ENCODE assay signal across 8 cellular contexts in the genomic region with DNA sequence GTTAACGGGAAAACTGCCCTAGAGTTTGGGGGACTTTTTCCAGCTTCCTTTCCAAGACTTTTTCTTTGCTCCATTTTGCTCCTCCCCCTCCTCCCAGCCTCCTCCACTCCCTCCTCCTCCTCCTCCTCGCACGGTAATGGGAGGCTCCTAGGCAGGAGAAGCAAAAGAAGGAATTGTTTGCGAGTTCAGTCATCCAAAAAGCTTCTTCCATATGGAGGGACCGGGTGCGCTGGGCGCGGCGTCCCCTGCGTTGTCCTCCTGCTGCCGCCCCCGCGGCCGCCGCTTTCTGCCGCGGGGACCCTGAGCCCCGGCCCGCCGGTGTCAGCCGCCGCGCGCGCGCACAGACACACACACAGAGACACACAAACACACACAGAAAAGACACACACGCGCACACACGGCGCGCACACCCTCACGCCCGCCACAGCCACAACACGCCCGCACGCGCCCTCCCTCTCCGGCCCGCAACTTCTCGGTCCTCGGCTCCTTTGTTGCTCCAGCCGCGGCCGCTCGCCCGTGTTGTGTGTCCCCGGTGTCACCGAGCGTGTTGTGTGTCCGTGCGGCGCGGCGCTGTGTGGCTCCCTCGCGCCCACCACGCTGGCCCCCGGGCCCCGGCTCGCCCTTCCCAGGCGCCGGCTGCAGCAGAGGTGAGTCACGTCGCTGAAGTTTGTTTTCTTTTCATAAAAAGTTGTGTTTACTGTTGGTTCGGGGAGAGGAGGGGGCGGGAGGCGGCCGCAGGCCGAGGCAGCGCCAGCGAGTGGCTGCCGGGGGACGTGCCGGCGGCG. TPM values are rescaled to one million over a fixed set of nuclear protein-coding genes. Genes with fewer than 3 reads are reported as not detected.
A peak's percentile ranks its signal among the peaks of the same experiment; 100 is the strongest.
DNase-seq lines count a peak whose midpoint lies in the region; ATAC-seq and TF ChIP-seq lines count a peak whose summit lies in the region.

A gene with protein sequence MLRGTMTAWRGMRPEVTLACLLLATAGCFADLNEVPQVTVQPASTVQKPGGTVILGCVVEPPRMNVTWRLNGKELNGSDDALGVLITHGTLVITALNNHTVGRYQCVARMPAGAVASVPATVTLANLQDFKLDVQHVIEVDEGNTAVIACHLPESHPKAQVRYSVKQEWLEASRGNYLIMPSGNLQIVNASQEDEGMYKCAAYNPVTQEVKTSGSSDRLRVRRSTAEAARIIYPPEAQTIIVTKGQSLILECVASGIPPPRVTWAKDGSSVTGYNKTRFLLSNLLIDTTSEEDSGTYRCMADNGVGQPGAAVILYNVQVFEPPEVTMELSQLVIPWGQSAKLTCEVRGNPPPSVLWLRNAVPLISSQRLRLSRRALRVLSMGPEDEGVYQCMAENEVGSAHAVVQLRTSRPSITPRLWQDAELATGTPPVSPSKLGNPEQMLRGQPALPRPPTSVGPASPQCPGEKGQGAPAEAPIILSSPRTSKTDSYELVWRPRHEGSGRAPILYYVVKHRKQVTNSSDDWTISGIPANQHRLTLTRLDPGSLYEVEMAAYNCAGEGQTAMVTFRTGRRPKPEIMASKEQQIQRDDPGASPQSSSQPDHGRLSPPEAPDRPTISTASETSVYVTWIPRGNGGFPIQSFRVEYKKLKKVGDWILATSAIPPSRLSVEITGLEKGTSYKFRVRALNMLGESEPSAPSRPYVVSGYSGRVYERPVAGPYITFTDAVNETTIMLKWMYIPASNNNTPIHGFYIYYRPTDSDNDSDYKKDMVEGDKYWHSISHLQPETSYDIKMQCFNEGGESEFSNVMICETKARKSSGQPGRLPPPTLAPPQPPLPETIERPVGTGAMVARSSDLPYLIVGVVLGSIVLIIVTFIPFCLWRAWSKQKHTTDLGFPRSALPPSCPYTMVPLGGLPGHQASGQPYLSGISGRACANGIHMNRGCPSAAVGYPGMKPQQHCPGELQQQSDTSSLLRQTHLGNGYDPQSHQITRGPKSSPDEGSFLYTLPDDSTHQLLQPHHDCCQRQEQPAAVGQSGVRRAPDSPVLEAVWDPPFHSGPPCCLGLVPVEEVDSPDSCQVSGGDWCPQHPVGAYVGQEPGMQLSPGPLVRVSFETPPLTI (plus strand): TSS at position 188 of the 785 bp plus-strand sequence. CDS start 38,246 bp downstream, outside the sequence.

- no peaks in the 10 kb centered on the region for H3K36me3 ChIP-seq in brain microvascular endothelial cell (replicated peaks)
- H3K36me3 ChIP-seq in iPS-18a (ENCODE audit: control insufficient read depth, low read depth, low read length): peaks cover 4% of the 10 kb centered on the region

- peaks cover 38% of the 10 kb centered on the region for H3K4me1 ChIP-seq in iPS-18a (ENCODE audit: control insufficient read depth, low read depth, low read length)

- peak within 1 kb of the TSS; percentile 60 for H3K9ac ChIP-seq in iPS-18a (ENCODE audit: low read length)

- intact Hi-C loops in sciatic nerve (cut with DNase I): no loop called here

- DNase-seq in NCI-H1092 treated with DMSO at 0.1 percent for 48 hours (lab: John Stamatoyannopoulos, UW) (peak; percentile 36), NCI-H1092 (lab: John Stamatoyannopoulos, UW) (no peak), LoVo (ENCODE audit: low spot score) (peak; percentile 8), brain microvascular endothelial cell (no peak), sciatic nerve (ENCODE audit: low spot score) (peak; percentile 63)
- no peak for DNase-seq in stimulated activated CD4-positive, alpha-beta T cell treated with anti-CD3 and anti-CD28 coated beads, Interleukin-4, amount 100 ng/mL, for 24 hours

- in situ Hi-C loops in brain microvascular endothelial cell (cut with HindIII; ENCODE audit: low pct_ligation_motif_present, low sequenced_read_pairs): no loop called here

- no peaks in the 10 kb centered on the region for H3K9me3 ChIP-seq in iPS-18a (ENCODE audit: control insufficient read depth, low read depth, low read length)

- H3K4me3 ChIP-seq in brain microvascular endothelial cell (ENCODE audit: low read depth, low read length) (peak within 1 kb of the TSS; percentile 81), iPS-18a (ENCODE audit: low read length) (peak within 1 kb of the TSS; percentile 85)

- TF ChIP-seq CTCF in brain microvascular endothelial cell (IDR thresholded peaks at IDR 0.05; ENCODE audit: low read depth, low read length, missing control alignments): no peak

- ATAC-seq in sciatic nerve (peak; percentile 85), GM19463 (IDR thresholded peaks at IDR 0.05; ENCODE audit: unreplicated experiment) (no peak)

- H3K27ac ChIP-seq in brain microvascular endothelial cell (peak within 1 kb of the TSS; percentile 47), iPS-18a (ENCODE audit: low read length) (no peak within 1 kb of the TSS)

- H3K27me3 ChIP-seq in brain microvascular endothelial cell (replicated peaks) (no peaks in the 10 kb centered on the region), iPS-18a (ENCODE audit: control insufficient read depth, insufficient read depth, low read length) (peaks cover 19% of the 10 kb centered on the region)

RNA-seq across cellular contexts. Expression of the gene that starts here (rescaled TPM):
- 114 TPM for total RNA-seq in sciatic nerve

Comparison
In these comparisons a context has a peak if more than half of its experiments do, and no peak if none do; other contexts are left out.
1. DNase-seq: peak in NCI-H1092 treated with DMSO at 0.1 percent for 48 hours (single experiment), LoVo (single experiment) and sciatic nerve (single experiment); none in NCI-H1092 (single experiment), brain microvascular endothelial cell (single experiment) and stimulated activated CD4-positive, alpha-beta T cell treated with anti-CD3 and anti-CD28 coated beads, Interleukin-4, amount 100 ng/mL, for 24 hours (single experiment).